In the genomic region with DNA sequence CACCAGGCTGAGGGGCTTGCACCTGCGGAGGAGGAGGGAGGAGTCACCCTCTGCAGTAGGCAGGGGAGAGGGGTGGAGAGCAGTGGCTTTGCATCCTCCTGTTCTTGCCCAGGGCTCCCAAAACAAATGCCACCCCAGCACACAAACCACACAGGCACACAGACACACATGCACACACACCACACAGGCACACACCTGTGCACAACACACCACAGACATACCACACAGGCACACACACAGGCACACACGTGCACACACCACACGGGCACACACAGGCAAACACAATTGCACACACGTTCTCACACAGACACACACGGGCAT, we compare ENCODE assay signal across 16 cellular contexts. TPM values are rescaled to one million over a fixed set of nuclear protein-coding genes. Genes with fewer than 3 reads are reported as not detected.
DNase-seq lines count a peak whose midpoint lies in the region; ATAC-seq, FAIRE-seq and TF ChIP-seq lines count a peak whose summit lies in the region.
"Had no signal": no experiment of that assay in that cellular context is flagged by ENCODE, and none has a peak within 500 bp of the region (broad histone marks: within the 10 kb centered on the region; RNA-seq: fewer than 3 reads in every experiment).

No MANE protein-coding gene starts in this region.

- H3K4me3 Mint-ChIP-seq in glutamatergic neuron (ENCODE audit: unreplicated experiment), result peak overlapping the region; percentile 32
- no peak overlapping the region for H3K4me3 Mint-ChIP-seq in effector memory CD8-positive, alpha-beta T cell
- H3K4me3 Mint-ChIP-seq: CD4-positive, CD25-positive, alpha-beta regulatory T cell had no signal

- intact Hi-C loops in left ventricle myocardium superior (cut with micrococcal nuclease) (no loop called here), right cardiac atrium (cut with DNase I) (loop anchor here in 1 of 4 donors (10.0 kb wide), 1 partner anchor 134 kb away; no protein-coding TSS in a partner anchor), body of pancreas (cut with DNase I) (no loop called here)

- WGBS in right cardiac atrium, result 86% methylated on average over 5 of the region's 5 CpGs
- WGBS in body of pancreas, 2 donors, result 63 to 71% methylated on average over 5 of the region's 5 CpGs

- ATAC-seq in left ventricle myocardium superior, result no peak
- ATAC-seq in right cardiac atrium, result no peak
- no peak for ATAC-seq in effector memory CD8-positive, alpha-beta T cell (replicated peaks)
- no peak for ATAC-seq in body of pancreas
- ATAC-seq: GM12878, HCT116 had no signal

- H3K4me1 ChIP-seq in right cardiac atrium (ENCODE audit: control insufficient read depth, insufficient read depth, low read length) (no peaks in the 10 kb centered on the region), body of pancreas (no peaks in the 10 kb centered on the region)

- H3K9me3 Mint-ChIP-seq in glutamatergic neuron (ENCODE audit: unreplicated experiment), result peaks cover 31% of the 10 kb centered on the region
- no peaks in the 10 kb centered on the region for H3K9me3 Mint-ChIP-seq in effector memory CD8-positive, alpha-beta T cell

- no peak overlapping the region for H3K27ac ChIP-seq in right cardiac atrium (ENCODE audit: low read length)
- no peak overlapping the region for H3K27ac ChIP-seq in body of pancreas
- H3K27ac ChIP-seq: 22Rv1 had no signal

- no peak for FAIRE-seq in GM19239 (lab: Jason Lieb, UNC)
- FAIRE-seq: GM12878 had no signal

- no peaks in the 10 kb centered on the region for H3K36me3 Mint-ChIP-seq in glutamatergic neuron (ENCODE audit: unreplicated experiment)
- H3K36me3 Mint-ChIP-seq in effector memory CD8-positive, alpha-beta T cell (ENCODE audit: insufficient read depth), result peaks cover 4% of the 10 kb centered on the region
- H3K36me3 Mint-ChIP-seq: CD4-positive, CD25-positive, alpha-beta regulatory T cell had no signal

- peaks cover 2% of the 10 kb centered on the region for H3K27me3 Mint-ChIP-seq in glutamatergic neuron (ENCODE audit: unreplicated experiment)
- no peaks in the 10 kb centered on the region for H3K27me3 Mint-ChIP-seq in effector memory CD8-positive, alpha-beta T cell
- H3K27me3 Mint-ChIP-seq: CD4-positive, CD25-positive, alpha-beta regulatory T cell had no signal

- peak; percentile 15 for DNase-seq in left ventricle myocardium superior
- DNase-seq in right cardiac atrium, result no peak
- peak; percentile 45 for DNase-seq in Jurkat, Clone E6-1 (ENCODE audit: low read depth, low spot score)
- no peak for DNase-seq in glutamatergic neuron
- DNase-seq in effector memory CD8-positive, alpha-beta T cell, result no peak
- DNase-seq in NCI-H748 treated with DMSO at 0.1 percent for 48 hours (lab: John Stamatoyannopoulos, UW), result no peak
- no peak for DNase-seq in body of pancreas
- DNase-seq in GM19239 (ENCODE audit: insufficient read length, low spot score), result no peak
- DNase-seq: Calu3; CD4-positive, CD25-positive, alpha-beta regulatory T cell; DMS 273 treated with DMSO at 0.1 percent for 48 hours had no signal

- TF ChIP-seq POLR2A in body of pancreas (IDR thresholded peaks at IDR 0.05), result no peak

- H3K27ac Mint-ChIP-seq in glutamatergic neuron (ENCODE audit: unreplicated experiment), result peak overlapping the region; percentile 45
- no peak overlapping the region for H3K27ac Mint-ChIP-seq in effector memory CD8-positive, alpha-beta T cell
- H3K27ac Mint-ChIP-seq: CD4-positive, CD25-positive, alpha-beta regulatory T cell had no signal

- no peak overlapping the region for H3K4me3 ChIP-seq in right cardiac atrium (ENCODE audit: low read length)
- H3K4me3 ChIP-seq in Jurkat, Clone E6-1 (ENCODE audit: low read length), result no peak overlapping the region
- no peak overlapping the region for H3K4me3 ChIP-seq in body of pancreas
- H3K4me3 ChIP-seq: GM12878 had no signal

- H3K4me1 Mint-ChIP-seq in glutamatergic neuron (ENCODE audit: low read depth, unreplicated experiment), result no peaks in the 10 kb centered on the region
- peaks cover 0 to 1% of the 10 kb centered on the region in 2 donors for H3K4me1 Mint-ChIP-seq in effector memory CD8-positive, alpha-beta T cell (ENCODE audit: low read depth in 2 of 2)

- H3K9me3 ChIP-seq in right cardiac atrium (ENCODE audit: control insufficient read depth, low read length), result no peaks in the 10 kb centered on the region
- H3K9me3 ChIP-seq in body of pancreas, result no peaks in the 10 kb centered on the region

- H3K36me3 ChIP-seq in body of pancreas (replicated peaks in 1 of 2; ENCODE audit: insufficient read depth in 1 of 2, low read depth in 2 of 2), result no peaks in the 10 kb centered on the region

- H3K27me3 ChIP-seq in right cardiac atrium (ENCODE audit: control insufficient read depth, insufficient read depth) (no peaks in the 10 kb centered on the region), body of pancreas (no peaks in the 10 kb centered on the region)

- TF ChIP-seq CTCF in glutamatergic neuron (IDR thresholded peaks at IDR 0.05; ENCODE audit: partially characterized antibody, unreplicated experiment) (no peak), body of pancreas (IDR thresholded peaks at IDR 0.05) (no peak)

RNA-seq across cellular contexts. Expression of gene YTHDF1, which starts 26.6 kb away (rescaled TPM):
- 24.3 TPM for total RNA-seq in left ventricle myocardium superior
- 10 to 100 TPM; 23.0 to 27.6 (median 25.2) TPM for total RNA-seq in right cardiac atrium
- 15.3 TPM for polyA plus RNA-seq in right cardiac atrium
- 24.9 TPM for polyA plus RNA-seq in Jurkat, Clone E6-1 (2012; ENCODE audit: insufficient read depth, insufficient read length)
- total RNA-seq in glutamatergic neuron (ENCODE audit: unreplicated experiment), result 43.3 TPM
- 10 to 100 TPM; 15.8 to 16.2 TPM for total RNA-seq in body of pancreas

RNA-seq across cellular contexts. Expression of gene BIRC7, which starts 46.4 kb away (rescaled TPM):
- total RNA-seq in left ventricle myocardium superior (not detected), right cardiac atrium (not detected), glutamatergic neuron (ENCODE audit: unreplicated experiment) (not detected), body of pancreas (not detected)
- polyA plus RNA-seq in right cardiac atrium, result not detected
- polyA plus RNA-seq in Jurkat, Clone E6-1 (2012; ENCODE audit: insufficient read depth, insufficient read length), result not detected
- total RNA-seq: A673; CD4-positive, CD25-positive, alpha-beta regulatory T cell; GM12878 had no signal
- polyA plus RNA-seq: BJ; CD4-positive, CD25-positive, alpha-beta regulatory T cell had no signal

Comparison
In these comparisons a context has a peak if more than half of its experiments do, and no peak if none do; other contexts are left out.
1. DNase-seq: peak in left ventricle myocardium superior (single experiment) and Jurkat, Clone E6-1 (single experiment); none in right cardiac atrium (0 of 3), glutamatergic neuron (single experiment), effector memory CD8-positive, alpha-beta T cell (0 of 3), NCI-H748 treated with DMSO at 0.1 percent for 48 hours (single experiment), body of pancreas (0 of 4) and GM19239 (single experiment).